In genomic region chr5:111295649-111296048, GRCh38 we compare ENCODE assay signal across 24 cellular contexts.
DNase-seq lines count a peak whose midpoint lies in the region; ATAC-seq, FAIRE-seq and TF ChIP-seq lines count a peak whose summit lies in the region.
"Had no signal": no experiment of that assay in that cellular context is flagged by ENCODE, and none has a peak within 500 bp of the region (broad histone marks: within the 10 kb centered on the region; RNA-seq: fewer than 3 reads in every experiment).

No MANE protein-coding gene starts in this region.

- H3K36me3 Mint-ChIP-seq in CD4-positive, alpha-beta T cell (ENCODE audit: low read depth): peaks cover 66% of the 10 kb centered on the region

- H3K27ac Mint-ChIP-seq in CD4-positive, alpha-beta T cell: peak overlapping the region; percentile 39
- H3K27ac Mint-ChIP-seq: B cell; CD4-positive, alpha-beta memory T cell had no signal

- no peak for FAIRE-seq in HepG2 (lab: Jason Lieb, UNC)
- FAIRE-seq: A204.1, GM12878, GM12892, GM18507 had no signal

- H3K9me3 ChIP-seq in HepG2 (ENCODE audit: low read length): no peaks in the 10 kb centered on the region; the same call in 1 of the 2 replicates
- no peaks in the 10 kb centered on the region for H3K9me3 ChIP-seq in right lobe of liver
- H3K9me3 ChIP-seq in CD4-positive, alpha-beta T cell (ENCODE audit: control insufficient read depth, low read length): peaks cover 11% of the 10 kb centered on the region

- H3K4me3 ChIP-seq in HepG2 (replicated peaks in 1 of 3; ENCODE audit: insufficient read depth in 1 of 3, low read depth in 2 of 3, low read length in 3 of 3) (no peak overlapping the region), right lobe of liver (no peak overlapping the region)
- H3K4me3 ChIP-seq: BLaER1 treated with 17β-estradiol and CSF1 and Interleukin-3, amounts not matched to agents 10 nM and 100 nM; GM12878 had no signal

- BruUV-seq in HepG2 (replicated peaks; lab: Mats Ljungman, UMichigan): no TSS peak

- TF ChIP-seq EP300 in HepG2 (IDR thresholded peaks at IDR 0.05; ENCODE audit: low read depth in 2 of 2, low read length in 2 of 2) (no peak), HepG2 (CRISPR knock-in tag; IDR thresholded peaks at IDR 0.05; ENCODE audit: borderline replicate concordance) (no peak)

- no peak overlapping the region for H3K4me3 Mint-ChIP-seq in CD4-positive, alpha-beta T cell
- H3K4me3 Mint-ChIP-seq: B cell; CD8-positive, alpha-beta memory T cell had no signal

- TF ChIP-seq RAD21 in HepG2 (CRISPR knock-in tag; IDR thresholded peaks at IDR 0.05): no peak

- H3K27me3 ChIP-seq in HepG2 (ENCODE audit: control insufficient read depth in 1 of 2, insufficient read depth in 2 of 2, low read length in 2 of 2): no peaks in the 10 kb centered on the region
- H3K27me3 ChIP-seq in right lobe of liver: no peaks in the 10 kb centered on the region
- H3K27me3 ChIP-seq in CD4-positive, alpha-beta T cell (ENCODE audit: control insufficient read depth, insufficient read depth, low read length): no peaks in the 10 kb centered on the region
- H3K27me3 ChIP-seq: BLaER1 treated with 17β-estradiol and CSF1 and Interleukin-3, amounts not matched to agents 10 nM and 100 nM had no signal

- H3K27ac ChIP-seq in HepG2 (ENCODE audit: extremely low read length, insufficient read depth, low read length): no peak overlapping the region
- H3K27ac ChIP-seq in right lobe of liver: no peak overlapping the region
- no peak overlapping the region for H3K27ac ChIP-seq in CD4-positive, alpha-beta T cell (ENCODE audit: low read depth, low read length)
- H3K27ac ChIP-seq: BLaER1 treated with 17β-estradiol and CSF1 and Interleukin-3, amounts not matched to agents 10 nM and 100 nM; C4-2B had no signal

- TF ChIP-seq CTCF in HepG2 (CRISPR knock-in tag; IDR thresholded peaks at IDR 0.05): no peak
- TF ChIP-seq CTCF in right lobe of liver (IDR thresholded peaks at IDR 0.05): no peak
- TF ChIP-seq CTCF in CD4-positive, alpha-beta T cell (IDR thresholded peaks at IDR 0.05): no peak

- H3K27me3 Mint-ChIP-seq in CD4-positive, alpha-beta T cell: no peaks in the 10 kb centered on the region
- H3K27me3 Mint-ChIP-seq: B cell; CD4-positive, alpha-beta memory T cell; CD8-positive, alpha-beta memory T cell had no signal

- no peak overlapping the region for H3K9ac ChIP-seq in HepG2 (ENCODE audit: insufficient read depth, low read depth, low read length)
- H3K9ac ChIP-seq: BLaER1 treated with 17β-estradiol and CSF1 and Interleukin-3, amounts not matched to agents 10 nM and 100 nM had no signal

- no peak overlapping the region for H2AFZ ChIP-seq in HepG2 (ENCODE audit: low read length)

- CTCF ChIA-PET in HepG2 (lab: Yijun Ruan, JAX; ENCODE audit: low intra/inter-chr PET ratio, low total read pairs): no interaction called here
- CTCF ChIA-PET in CD4-positive, alpha-beta T cell (lab: Charles Lee): no interaction called here

- no peaks in the 10 kb centered on the region for H3K79me2 ChIP-seq in HepG2 (ENCODE audit: insufficient read depth, low read length)

- no peaks in the 10 kb centered on the region for H4K20me1 ChIP-seq in HepG2 (ENCODE audit: insufficient read depth, low read length)
- H4K20me1 ChIP-seq: BLaER1 treated with 17β-estradiol and CSF1 and Interleukin-3, amounts not matched to agents 10 nM and 100 nM had no signal

- intact Hi-C loops in HepG2 (cut with micrococcal nuclease; ENCODE audit: unreplicated experiment): no loop called here
- intact Hi-C loops in right lobe of liver (cut with DNase I): no loop called here
- intact Hi-C loops in CD4-positive, alpha-beta T cell (cut with DNase I, micrococcal nuclease): no loop called here

- no peaks in the 10 kb centered on the region for H3K36me3 ChIP-seq in HepG2 (replicated peaks in 1 of 2; ENCODE audit: control insufficient read depth in 1 of 2, insufficient read depth in 2 of 2, low read length in 2 of 2)
- H3K36me3 ChIP-seq in right lobe of liver: no peaks in the 10 kb centered on the region
- H3K36me3 ChIP-seq: BLaER1 treated with 17β-estradiol and CSF1 and Interleukin-3, amounts not matched to agents 10 nM and 100 nM had no signal

- ATAC-seq in HepG2 (no peak), right lobe of liver (no peak), GM19455 (IDR thresholded peaks at IDR 0.05; ENCODE audit: unreplicated experiment) (no peak)
- no peak for ATAC-seq in CD4-positive, alpha-beta T cell (ENCODE audit: poor library complexity)
- ATAC-seq: GM12878 had no signal

- no peak for TF ChIP-seq POLR2A in HepG2 (IDR thresholded peaks at IDR 0.05; ENCODE audit: insufficient read depth in 1 of 2, low read depth in 2 of 2, low read length in 2 of 2)
- no peak for TF ChIP-seq POLR2A in right lobe of liver (IDR thresholded peaks at IDR 0.05)

- peaks cover 8% of the 10 kb centered on the region for H3K9me3 Mint-ChIP-seq in CD4-positive, alpha-beta T cell

- WGBS in HepG2 (ENCODE audit: low lambda C conversion rate): 3% methylated on average over 3 of the region's 3 CpGs
- 72% methylated on average over 3 of the region's 3 CpGs for WGBS in right lobe of liver (ENCODE audit: insufficient coverage, low coverage, low lambda C conversion rate, missing lambda C conversion rate)

- H3K4me1 ChIP-seq in HepG2 (ENCODE audit: insufficient read depth, low read length): no peaks in the 10 kb centered on the region
- H3K4me1 ChIP-seq in right lobe of liver: no peaks in the 10 kb centered on the region
- H3K4me1 ChIP-seq: BLaER1 treated with 17β-estradiol and CSF1 and Interleukin-3, amounts not matched to agents 10 nM and 100 nM had no signal

- in situ Hi-C loops in HepG2 (cut with HindIII; ENCODE audit: extremely low pct_ligation_motif_present, low pct_unique_long_range_greater_than_20kb): no loop called here

- DNase-seq in HepG2 (ENCODE audit: low spot score) (no peak), right lobe of liver (no peak), kidney tubule cell (ENCODE audit: low spot score) (no peak)
- DNase-seq in CD4-positive, alpha-beta T cell: no peak
- DNase-seq: 8988T; AML-193; CD4-positive, alpha-beta memory T cell; CD8-positive, alpha-beta memory T cell; COR-L47; DMS 273 treated with DMSO at 0.1 percent for 48 hours; DMS153; DMS53; DMS79; DND-41; EL; GDM1 had no signal

- H3K4me1 Mint-ChIP-seq in CD4-positive, alpha-beta T cell (ENCODE audit: low read depth): peaks cover 61% of the 10 kb centered on the region
- H3K4me1 Mint-ChIP-seq: B cell had no signal

- POLR2A ChIA-PET in HepG2 (lab: Yijun Ruan, JAX): no interaction called here
- POLR2A ChIA-PET in CD4-positive, alpha-beta T cell (lab: Charles Lee): no interaction called here

- H3K4me2 ChIP-seq in HepG2 (ENCODE audit: low read depth, low read length): no peak overlapping the region
- H3K4me2 ChIP-seq: BLaER1 treated with 17β-estradiol and CSF1 and Interleukin-3, amounts not matched to agents 10 nM and 100 nM had no signal

TF ChIP-seq in HepG2, 621 proteins besides CTCF, POLR2A, EP300 and RAD21:
- no peak for TF ChIP-seq YY1 (IDR thresholded peaks at IDR 0.05; ENCODE audit: insufficient read depth, insufficient replicate concordance, low read depth, low read length)
- TF ChIP-seq RAD51 (IDR thresholded peaks at IDR 0.05; ENCODE audit: borderline replicate concordance): peak; percentile 56; the same call in 1 of the 2 replicates
- peak; percentile 17; the same call in 1 of the 2 replicates for TF ChIP-seq USF2 (IDR thresholded peaks at IDR 0.05; ENCODE audit: low read depth, low read length)
- TF ChIP-seq USF2 (CRISPR knock-in tag; IDR thresholded peaks at IDR 0.05; ENCODE audit: borderline replicate concordance): no peak
- no peak for TF ChIP-seq ZNF782 (CRISPR knock-in tag; IDR thresholded peaks at IDR 0.05; ENCODE audit: borderline replicate concordance)
